Comparison of ENCODE assay signal across 8 cellular contexts in the genomic region with DNA sequence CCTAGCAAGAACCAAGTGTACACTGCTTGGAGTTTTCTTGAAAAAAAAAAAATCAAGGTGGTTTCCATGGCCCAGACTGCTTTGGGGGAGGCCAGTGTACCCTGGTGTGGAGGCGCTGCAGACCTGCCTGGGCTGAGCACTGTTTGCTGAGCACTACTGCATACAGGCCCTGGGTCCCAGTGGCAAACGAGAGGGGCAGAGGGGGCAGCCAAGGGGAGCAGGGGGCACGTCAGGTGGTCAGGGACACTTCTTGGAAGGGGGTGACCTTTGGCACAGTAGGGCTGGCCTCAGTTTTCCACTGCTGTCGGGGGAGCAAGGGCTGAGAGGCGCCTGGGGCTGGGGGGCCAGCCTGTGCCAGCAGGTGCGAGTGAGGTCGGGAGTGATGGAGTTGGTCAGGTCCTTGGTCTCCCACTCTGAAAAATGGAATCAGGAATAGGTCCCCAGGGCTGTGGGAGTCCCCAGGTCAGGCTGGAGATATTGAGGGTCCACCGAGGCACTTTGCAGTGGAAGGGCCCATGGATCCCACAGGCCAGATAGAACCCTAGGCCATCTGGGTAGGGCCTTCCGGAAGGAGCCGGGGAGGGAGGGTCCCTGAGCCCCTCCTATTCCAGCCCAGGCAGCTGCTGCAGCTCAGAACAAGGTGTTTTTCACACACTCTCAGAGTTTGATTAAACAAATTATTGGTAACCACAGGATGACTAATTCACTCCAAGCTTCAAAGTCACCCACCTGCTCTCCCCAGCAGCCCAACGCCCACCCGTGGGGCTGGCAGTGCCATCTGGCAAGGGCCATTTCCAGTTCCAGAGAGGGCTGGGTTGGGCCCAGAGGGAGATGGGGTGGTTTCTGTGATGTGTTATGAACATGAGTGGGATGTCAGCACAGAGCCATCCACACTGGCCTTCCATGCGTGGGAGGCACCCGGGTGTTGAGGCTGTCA. TPM values are rescaled to one million over a fixed set of nuclear protein-coding genes. Genes with fewer than 3 reads are reported as not detected.
DNase-seq lines count a peak whose midpoint lies in the region; ATAC-seq, FAIRE-seq and TF ChIP-seq lines count a peak whose summit lies in the region.

No MANE protein-coding gene starts in this region.

- H3K27ac ChIP-seq in HEK293 (ENCODE audit: extremely low read depth, low read depth, low read length) (no peak overlapping the region), gastrocnemius medialis (no peak overlapping the region)

- CTCF ChIA-PET in HEK293 (lab: Yijun Ruan, JAX) = interaction anchor here (0.6 to 1.1 kb wide), 2 partner anchors 19 to 711 kb away, joined by 3 to 5 read pairs; no protein-coding TSS in a partner anchor

- H3K9me3 ChIP-seq in HEK293 (ENCODE audit: control insufficient read depth, insufficient read depth, low read depth, low read length) (no peaks in the 10 kb centered on the region), gastrocnemius medialis (no peaks in the 10 kb centered on the region)

- TF ChIP-seq CTCF in HEK293 (tag by site-specific recombination; IDR thresholded peaks at IDR 0.05) (no peak), gastrocnemius medialis (IDR thresholded peaks at IDR 0.05 in 4 of 5, conservative IDR thresholded peaks at IDR 0.05 in 1 of 5) (no peak), D721Med (IDR thresholded peaks at IDR 0.05; ENCODE audit: insufficient read depth, missing control alignments) (no peak)

- H3K4me3 ChIP-seq in HEK293 (ENCODE audit: low read depth, low read length) (no peak overlapping the region), gastrocnemius medialis (peak overlapping the region in 3 of 4 donors; percentile 61 to 62 (median 62))

- peak; percentile 10 for DNase-seq in effector CD8-positive, alpha-beta T cell (lab: John Stamatoyannopoulos, UW)
- DNase-seq in gastrocnemius medialis (no peak), D721Med (ENCODE audit: insufficient read length, low spot score) (no peak), globus pallidus (ENCODE audit: low spot score) (no peak), NCI-H510A (lab: John Stamatoyannopoulos, UW) (no peak), GOT3 (lab: John Stamatoyannopoulos, UW) (no peak)

- peaks cover 0 to 4% of the 10 kb centered on the region in 2 experiments; a peak in 1 of 3 replicates for H3K36me3 ChIP-seq in HEK293 (ENCODE audit: control insufficient read depth in 2 of 2, insufficient read depth in 1 of 2, low read length in 2 of 2)
- no peaks in the 10 kb centered on the region for H3K36me3 ChIP-seq in gastrocnemius medialis

- POLR2A ChIA-PET in HEK293 (lab: Yijun Ruan, JAX) = no interaction called here

- FAIRE-seq in D721Med (lab: Jason Lieb, UNC) = no peak

- peaks cover 20 to 49% (median 31%) of the 10 kb centered on the region in 3 donors for H3K27me3 ChIP-seq in gastrocnemius medialis

- H3K4me1 ChIP-seq in HEK293 (ENCODE audit: control insufficient read depth, insufficient read depth, low read length) (peaks cover 5% of the 10 kb centered on the region; the same call in 1 of the 2 replicates), gastrocnemius medialis (peaks cover 5 to 26% of the 10 kb centered on the region in 2 donors)

- in situ Hi-C loops in gastrocnemius medialis (cut with MboI; ENCODE audit: low sequenced_read_pairs in 4 of 4) = no loop called here

- ATAC-seq in activated CD4-positive, CD25-positive, alpha-beta regulatory T cell treated with anti-CD3 and anti-CD28 coated beads, Interleukin-2, amount 50 U/mL, for 24 hours = peak; percentile 25 to 31
- no peak for ATAC-seq in gastrocnemius medialis

- TF ChIP-seq POLR2A in gastrocnemius medialis (IDR thresholded peaks at IDR 0.05) = no peak

- intact Hi-C loops in gastrocnemius medialis (cut with DNase I; ENCODE audit: low total_unique reads) = no loop called here

TF ChIP-seq in HEK293, 187 proteins besides CTCF, POLR2A, EP300 and RAD21:
- TF ChIP-seq ZFHX2 (tag by site-specific recombination; conservative IDR thresholded peaks at IDR 0.05) (peak; percentile 93), EGR2 (tag by site-specific recombination; IDR thresholded peaks at IDR 0.05; ENCODE audit: low read depth) (peak; percentile 82), ZBTB21 (tag by site-specific recombination; IDR thresholded peaks at IDR 0.05) (no peak), ZNF354C (tag by site-specific recombination; IDR thresholded peaks at IDR 0.05; ENCODE audit: borderline replicate concordance, low read depth) (no peak), ZIC2 (tag by site-specific recombination; IDR thresholded peaks at IDR 0.05) (peak; percentile 24; the same call in 1 of the 2 replicates), ZNF600 (tag by site-specific recombination; IDR thresholded peaks at IDR 0.05) (no peak)
- TF ChIP-seq, protein P1, sequence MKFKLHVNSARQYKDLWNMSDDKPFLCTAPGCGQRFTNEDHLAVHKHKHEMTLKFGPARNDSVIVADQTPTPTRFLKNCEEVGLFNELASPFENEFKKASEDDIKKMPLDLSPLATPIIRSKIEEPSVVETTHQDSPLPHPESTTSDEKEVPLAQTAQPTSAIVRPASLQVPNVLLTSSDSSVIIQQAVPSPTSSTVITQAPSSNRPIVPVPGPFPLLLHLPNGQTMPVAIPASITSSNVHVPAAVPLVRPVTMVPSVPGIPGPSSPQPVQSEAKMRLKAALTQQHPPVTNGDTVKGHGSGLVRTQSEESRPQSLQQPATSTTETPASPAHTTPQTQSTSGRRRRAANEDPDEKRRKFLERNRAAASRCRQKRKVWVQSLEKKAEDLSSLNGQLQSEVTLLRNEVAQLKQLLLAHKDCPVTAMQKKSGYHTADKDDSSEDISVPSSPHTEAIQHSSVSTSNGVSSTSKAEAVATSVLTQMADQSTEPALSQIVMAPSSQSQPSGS (tag by site-specific recombination; IDR thresholded peaks at IDR 0.05; ENCODE audit: low read depth) = no peak
- TF ChIP-seq, protein P2, sequence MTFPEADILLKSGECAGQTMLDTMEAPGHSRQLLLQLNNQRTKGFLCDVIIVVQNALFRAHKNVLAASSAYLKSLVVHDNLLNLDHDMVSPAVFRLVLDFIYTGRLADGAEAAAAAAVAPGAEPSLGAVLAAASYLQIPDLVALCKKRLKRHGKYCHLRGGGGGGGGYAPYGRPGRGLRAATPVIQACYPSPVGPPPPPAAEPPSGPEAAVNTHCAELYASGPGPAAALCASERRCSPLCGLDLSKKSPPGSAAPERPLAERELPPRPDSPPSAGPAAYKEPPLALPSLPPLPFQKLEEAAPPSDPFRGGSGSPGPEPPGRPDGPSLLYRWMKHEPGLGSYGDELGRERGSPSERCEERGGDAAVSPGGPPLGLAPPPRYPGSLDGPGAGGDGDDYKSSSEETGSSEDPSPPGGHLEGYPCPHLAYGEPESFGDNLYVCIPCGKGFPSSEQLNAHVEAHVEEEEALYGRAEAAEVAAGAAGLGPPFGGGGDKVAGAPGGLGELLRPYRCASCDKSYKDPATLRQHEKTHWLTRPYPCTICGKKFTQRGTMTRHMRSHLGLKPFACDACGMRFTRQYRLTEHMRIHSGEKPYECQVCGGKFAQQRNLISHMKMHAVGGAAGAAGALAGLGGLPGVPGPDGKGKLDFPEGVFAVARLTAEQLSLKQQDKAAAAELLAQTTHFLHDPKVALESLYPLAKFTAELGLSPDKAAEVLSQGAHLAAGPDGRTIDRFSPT (tag by site-specific recombination; IDR thresholded peaks at IDR 0.05) = peak; percentile 50
- TF ChIP-seq, protein P3, sequence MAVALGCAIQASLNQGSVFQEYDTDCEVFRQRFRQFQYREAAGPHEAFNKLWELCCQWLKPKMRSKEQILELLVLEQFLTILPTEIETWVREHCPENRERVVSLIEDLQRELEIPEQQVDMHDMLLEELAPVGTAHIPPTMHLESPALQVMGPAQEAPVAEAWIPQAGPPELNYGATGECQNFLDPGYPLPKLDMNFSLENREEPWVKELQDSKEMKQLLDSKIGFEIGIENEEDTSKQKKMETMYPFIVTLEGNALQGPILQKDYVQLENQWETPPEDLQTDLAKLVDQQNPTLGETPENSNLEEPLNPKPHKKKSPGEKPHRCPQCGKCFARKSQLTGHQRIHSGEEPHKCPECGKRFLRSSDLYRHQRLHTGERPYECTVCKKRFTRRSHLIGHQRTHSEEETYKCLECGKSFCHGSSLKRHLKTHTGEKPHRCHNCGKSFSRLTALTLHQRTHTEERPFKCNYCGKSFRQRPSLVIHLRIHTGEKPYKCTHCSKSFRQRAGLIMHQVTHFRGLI (tag by site-specific recombination; IDR thresholded peaks at IDR 0.05) = peak; percentile 82

RNA-seq across cellular contexts. Expression of a gene that starts 3.5 kb away (rescaled TPM):
- under 1 TPM; 0.31 to 0.71 (median 0.56) TPM for total RNA-seq in gastrocnemius medialis

Comparison
In these comparisons a context has a peak if more than half of its experiments do, and no peak if none do; other contexts are left out.
1. ATAC-seq: peak in activated CD4-positive, CD25-positive, alpha-beta regulatory T cell treated with anti-CD3 and anti-CD28 coated beads, Interleukin-2, amount 50 U/mL, for 24 hours (2 of 2); none in gastrocnemius medialis (0 of 2).